8 cellular contexts compared by ENCODE assay signal in the genomic region with DNA sequence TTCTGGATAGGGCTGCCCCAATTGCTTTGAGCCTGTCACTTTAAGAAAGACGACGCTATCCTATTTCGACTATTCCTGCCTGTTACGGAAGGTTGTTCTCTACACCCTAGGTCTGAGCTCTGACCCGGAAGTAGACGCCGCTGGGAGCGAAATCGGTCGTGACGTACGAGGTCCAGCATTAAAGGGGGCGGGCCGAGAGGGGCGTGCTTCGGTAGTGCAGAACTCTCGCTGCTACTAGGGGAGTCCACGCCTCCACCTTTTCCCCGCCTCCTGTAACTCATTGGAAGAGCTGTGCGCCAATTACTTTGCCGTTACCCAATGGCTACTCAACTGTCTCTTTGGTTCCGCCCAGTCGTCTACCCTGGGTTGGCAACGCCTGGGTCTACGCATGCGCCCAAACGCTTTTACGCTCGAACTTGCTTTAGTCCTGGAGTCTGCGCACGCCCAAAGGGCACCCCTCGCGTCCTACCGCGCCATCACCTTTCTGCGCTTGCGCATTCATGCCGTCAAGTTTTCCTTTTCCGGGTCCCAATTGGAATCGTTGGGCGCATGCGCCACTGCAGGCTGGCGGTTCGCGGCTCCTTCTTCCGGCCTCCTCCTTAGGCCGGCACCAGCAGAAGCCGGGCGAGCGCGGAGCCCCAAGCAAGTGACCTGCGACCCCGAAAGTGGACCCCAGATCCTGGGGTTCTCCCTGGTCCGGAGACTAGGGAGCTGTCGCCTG. TPM values are rescaled to one million over a fixed set of nuclear protein-coding genes. Genes with fewer than 3 reads are reported as not detected.
DNase-seq lines count a peak whose midpoint lies in the region; ATAC-seq and TF ChIP-seq lines count a peak whose summit lies in the region.

Gene PCNX3 (plus strand): TSS at position 548 of the 721 bp plus-strand sequence. CDS start 536 bp downstream, outside the sequence.

- no peak within 1 kb of the TSS for H2AFZ ChIP-seq in H9 (ENCODE audit: low read length)

- WGBS in H9 (ENCODE audit: extremely low coverage, insufficient read length, low lambda C conversion rate), result no CpG with 5 or more reads among the region's 55 CpGs

- peak within 1 kb of the TSS; percentile 94 to 97 for H3K4me3 Mint-ChIP-seq in H9
- H3K4me3 Mint-ChIP-seq in natural killer cell treated with Interleukin-12 subunit alpha and Interleukin-12 subunit beta and Interleukin-15 and Interleukin-18, amount 100 ng/mL, for 72 hours, result peak within 1 kb of the TSS; percentile 98

- no peak for TF ChIP-seq CTCF in H9 (conservative IDR thresholded peaks at IDR 0.05)
- no peak for TF ChIP-seq CTCF in fibroblast of pulmonary artery (IDR thresholded peaks at IDR 0.05; ENCODE audit: low read length, missing control alignments)

- no peak within 1 kb of the TSS for H2AK5ac ChIP-seq in H9 (ENCODE audit: insufficient read length, low read length)

- H2BK12ac ChIP-seq in H9 (ENCODE audit: insufficient read length, low read depth, low read length), result no peak within 1 kb of the TSS

- no peaks in the 10 kb centered on the region for H4K20me1 ChIP-seq in H9 (ENCODE audit: control insufficient read depth, insufficient read depth, insufficient read length)

- peaks cover 3% of the 10 kb centered on the region for H3K27me3 Mint-ChIP-seq in H9 (ENCODE audit: low read depth)
- no peaks in the 10 kb centered on the region for H3K27me3 Mint-ChIP-seq in natural killer cell treated with Interleukin-12 subunit alpha and Interleukin-12 subunit beta and Interleukin-15 and Interleukin-18, amount 100 ng/mL, for 72 hours

- H2BK20ac ChIP-seq in H9 (ENCODE audit: low read depth, low read length, poor library complexity, severe bottlenecking), result no peak within 1 kb of the TSS

- H3K4ac ChIP-seq in H9 (ENCODE audit: low read depth, low read length), result no peak within 1 kb of the TSS

- no peak within 1 kb of the TSS for H4K91ac ChIP-seq in H9 (ENCODE audit: insufficient read length, low read depth, low read length)

- peaks cover 3% of the 10 kb centered on the region for H3K79me1 ChIP-seq in H9 (ENCODE audit: insufficient read depth, low read depth, low read length, poor library complexity, severe bottlenecking)

- H3K9me3 ChIP-seq in H9 (ENCODE audit: control insufficient read depth, low read depth, low read length) (no peaks in the 10 kb centered on the region), MG63 (no peaks in the 10 kb centered on the region)

- H3K14ac ChIP-seq in H9 (ENCODE audit: insufficient read depth, low read length), result peak within 1 kb of the TSS; percentile 44

- H3K23ac ChIP-seq in H9 (ENCODE audit: insufficient read length, low read depth, low read length), result no peak within 1 kb of the TSS

- no peak within 1 kb of the TSS for H2BK5ac ChIP-seq in H9 (ENCODE audit: insufficient read length, low read length)

- peaks cover 16 to 46% (median 39%) of the 10 kb centered on the region in 3 experiments; a peak in 6 of 7 replicates for H3K36me3 Mint-ChIP-seq in H9 (ENCODE audit: insufficient read depth in 1 of 3, low read depth in 3 of 3)
- peaks cover 10% of the 10 kb centered on the region for H3K36me3 Mint-ChIP-seq in natural killer cell treated with Interleukin-12 subunit alpha and Interleukin-12 subunit beta and Interleukin-15 and Interleukin-18, amount 100 ng/mL, for 72 hours

- peak within 1 kb of the TSS; percentile 51 for H3K18ac ChIP-seq in H9 (ENCODE audit: insufficient read length, low read depth, low read length)

- peak within 1 kb of the TSS; percentile 82 for H3K4me2 ChIP-seq in H9 (ENCODE audit: insufficient read depth, insufficient read length, low read length)

- no peaks in the 10 kb centered on the region for H3K9me3 Mint-ChIP-seq in H9
- H3K9me3 Mint-ChIP-seq in natural killer cell treated with Interleukin-12 subunit alpha and Interleukin-12 subunit beta and Interleukin-15 and Interleukin-18, amount 100 ng/mL, for 72 hours, result no peaks in the 10 kb centered on the region

- H2BK120ac ChIP-seq in H9 (ENCODE audit: low read depth, low read length, poor library complexity, severe bottlenecking), result no peak within 1 kb of the TSS

- H3K36me3 ChIP-seq in MG63, result peaks cover 47% of the 10 kb centered on the region

- H3K27ac Mint-ChIP-seq in H9, result peak within 1 kb of the TSS; percentile 95 to 97 (median 96)
- H3K27ac Mint-ChIP-seq in natural killer cell treated with Interleukin-12 subunit alpha and Interleukin-12 subunit beta and Interleukin-15 and Interleukin-18, amount 100 ng/mL, for 72 hours, result peak within 1 kb of the TSS; percentile 75 to 92

- H4K5ac ChIP-seq in H9 (ENCODE audit: insufficient read length, low read depth, low read length), result no peak within 1 kb of the TSS

- no peak within 1 kb of the TSS for H4K8ac ChIP-seq in H9 (replicated peaks; ENCODE audit: insufficient read length, low read depth, low read length)

- H3K9ac ChIP-seq in H9 (ENCODE audit: extremely low read depth, insufficient read length, low read length), result peak within 1 kb of the TSS; percentile 67

- H3K27me3 ChIP-seq in H9 (ENCODE audit: insufficient read depth, low read length), result no peaks in the 10 kb centered on the region
- no peaks in the 10 kb centered on the region for H3K27me3 ChIP-seq in MG63

- H3K56ac ChIP-seq in H9 (ENCODE audit: insufficient read length, low read depth, low read length), result no peak within 1 kb of the TSS

- peak within 1 kb of the TSS; percentile 41 for H3K27ac ChIP-seq in H9 (ENCODE audit: insufficient read length, low read depth, low read length)

- peak within 1 kb of the TSS; percentile 81 for H3K4me3 ChIP-seq in MG63
- H3K4me3 ChIP-seq in fibroblast of pulmonary artery (replicated peaks; ENCODE audit: low read depth, low read length), result peak within 1 kb of the TSS; percentile 91

- peak; percentile 92 to 94 for ATAC-seq in natural killer cell treated with Interleukin-12 subunit alpha and Interleukin-12 subunit beta and Interleukin-15 and Interleukin-18, amount 100 ng/mL, for 72 hours
- peak; percentile 90 for ATAC-seq in stimulated activated naive CD8-positive, alpha-beta T cell treated with anti-CD3 and anti-CD28 coated beads, Interleukin-15, Interleukin-2, amounts not matched to agents 100 U/mL and 50 U/mL, for 24 hours

- peaks cover 18% of the 10 kb centered on the region for H3K23me2 ChIP-seq in H9 (ENCODE audit: insufficient read length, low read depth, low read length, poor library complexity, severe bottlenecking)

- H3K4me1 Mint-ChIP-seq in H9, result peaks cover 17 to 24% of the 10 kb centered on the region in 2 experiments
- H3K4me1 Mint-ChIP-seq in natural killer cell treated with Interleukin-12 subunit alpha and Interleukin-12 subunit beta and Interleukin-15 and Interleukin-18, amount 100 ng/mL, for 72 hours (ENCODE audit: low read depth in 2 of 2), result peaks cover 27 to 35% of the 10 kb centered on the region in 2 donors

- peaks cover 7% of the 10 kb centered on the region; the same call in 1 of the 2 replicates for H3K79me2 ChIP-seq in H9 (ENCODE audit: insufficient read depth, low read length)

- H3T11ph ChIP-seq in H9 (ENCODE audit: low read length), result no peak within 1 kb of the TSS

- peak; percentile 100 for DNase-seq in ELF-1 (ENCODE audit: low read depth, low spot score)
- peak; percentile 100 for DNase-seq in H9
- peak; percentile 99 for DNase-seq in MG63
- DNase-seq in SHP77 treated with DMSO at 0.1 percent for 48 hours (lab: John Stamatoyannopoulos, UW), result peak; percentile 100
- peak; percentile 100 for DNase-seq in activated effector memory CD4-positive, alpha-beta T cell treated with anti-CD3 and anti-CD28 coated beads, Interleukin-2, amount 50 U/mL, for 16 hours
- DNase-seq in fibroblast of pulmonary artery (ENCODE audit: low read depth), result peak; percentile 100
- peak; percentile 100 for DNase-seq in natural killer cell treated with Interleukin-12 subunit alpha and Interleukin-12 subunit beta and Interleukin-15 and Interleukin-18, amount 100 ng/mL, for 72 hours (ENCODE audit: low spot score)
- peak; percentile 99 for DNase-seq in stimulated activated naive CD8-positive, alpha-beta T cell treated with anti-CD3 and anti-CD28 coated beads, Interleukin-15, Interleukin-2, amounts not matched to agents 100 U/mL and 50 U/mL, for 24 hours

- no peak within 1 kb of the TSS for H2BK15ac ChIP-seq in H9 (ENCODE audit: low read depth, low read length)

- no peaks in the 10 kb centered on the region; the same call in none of the 2 replicates for H3K4me1 ChIP-seq in H9 (ENCODE audit: insufficient read depth, low read length)

RNA-seq across cellular contexts. Expression of gene PCNX3, which starts in this region (rescaled TPM):
- 48.3 and 50.5 TPM in 2 replicates for total RNA-seq in H9 (2021)
- 9.8 and 21.0 TPM in 2 replicates for total RNA-seq in MG63 (2014; rRNA removed; shearing (Covaris generic); ENCODE audit: low replicate concordance)
- total RNA-seq in natural killer cell treated with Interleukin-12 subunit alpha and Interleukin-12 subunit beta and Interleukin-15 and Interleukin-18, amount 100 ng/mL, for 72 hours, result 10 to 100 TPM; 65.1 to 96.9 TPM

Comparison
In these comparisons a context has a peak if more than half of its experiments do, and no peak if none do; other contexts are left out.
1. Peak in every context shown above with its lines: DNase-seq, ATAC-seq, H3K4me3 ChIP-seq and H3K27ac ChIP-seq.